In genomic region chr1:10640079-10640578, GRCh38 we compare ENCODE assay signal across 12 cellular contexts.
A peak's percentile ranks its signal among the peaks of the same experiment; 100 is the strongest.
DNase-seq lines count a peak whose midpoint lies in the region; ATAC-seq and TF ChIP-seq lines count a peak whose summit lies in the region.
"Had no signal": no experiment of that assay in that cellular context is flagged by ENCODE, and none has a peak within 500 bp of the region (broad histone marks: within the 10 kb centered on the region; RNA-seq: fewer than 3 reads in every experiment).

No MANE protein-coding gene starts in this region.

- POLR2A ChIA-PET in Panc1 (lab: Charles Lee), result no interaction called here
- POLR2A ChIA-PET in activated CD4-positive, alpha-beta memory T cell treated with anti-CD3 and anti-CD28 coated beads for 36 hours (lab: Charles Lee), result no interaction called here

- H3K36me3 ChIP-seq in Panc1 (ENCODE audit: control insufficient read depth, insufficient read depth, low read length), result no peaks in the 10 kb centered on the region

- peaks cover 8% of the 10 kb centered on the region for H3K4me1 ChIP-seq in Panc1 (ENCODE audit: control insufficient read depth, insufficient read depth, low read length)

- peak; percentile 47 to 76 for DNase-seq in NCI-H524 (lab: John Stamatoyannopoulos, UW)
- no peak for DNase-seq in NCI-H524 treated with DMSO at 0.1 percent for 48 hours (lab: John Stamatoyannopoulos, UW)
- no peak for DNase-seq in Panc1 (ENCODE audit: low read depth, low spot score)
- peak in 26 of 51 donors; percentile 5 to 62 (median 28) for DNase-seq in hypothalamus (lab: John Stamatoyannopoulos, UW)
- no peak for DNase-seq in effector CD4-positive, alpha-beta T cell
- no peak for DNase-seq in activated CD4-positive, alpha-beta memory T cell treated with anti-CD3 and anti-CD28 coated beads for 36 hours
- no peak for DNase-seq in NOMO-1 (lab: John Stamatoyannopoulos, UW; ENCODE audit: unreplicated experiment in 2 of 2)
- no peak for DNase-seq in RPMI8226
- DNase-seq: activated CD4-positive, alpha-beta T cell treated with anti-CD3 and anti-CD28 coated beads, Interleukin-2, amount 50 U/mL, for 48 hours; activated naive CD8-positive, alpha-beta T cell treated with anti-CD3 and anti-CD28 coated beads, Interleukin-2, amount 10 ng/mL, durations not matched to agents 7 days and 5 days; hippocampal formation had no signal

- no peaks in the 10 kb centered on the region for H3K36me3 Mint-ChIP-seq in activated CD4-positive, alpha-beta memory T cell treated with anti-CD3 and anti-CD28 coated beads for 36 hours
- H3K36me3 Mint-ChIP-seq: activated naive CD8-positive, alpha-beta T cell treated with anti-CD3 and anti-CD28 coated beads, Interleukin-2, amount 10 ng/mL, durations not matched to agents 7 days and 5 days had no signal

- no peaks in the 10 kb centered on the region for H3K9me3 Mint-ChIP-seq in activated CD4-positive, alpha-beta memory T cell treated with anti-CD3 and anti-CD28 coated beads for 36 hours
- H3K9me3 Mint-ChIP-seq: activated naive CD8-positive, alpha-beta T cell treated with anti-CD3 and anti-CD28 coated beads, Interleukin-2, amount 10 ng/mL, durations not matched to agents 7 days and 5 days; stimulated activated effector memory CD8-positive, alpha-beta T cell treated with anti-CD3 and anti-CD28 coated beads, Interleukin-12 subunit alpha, Interleukin-12 subunit beta, amount 100 ng/mL, for 72 hours had no signal

- BruUV-seq in Panc1 (replicated peaks; lab: Mats Ljungman, UMichigan), result no TSS peak

- no peaks in the 10 kb centered on the region for H3K9me3 ChIP-seq in Panc1 (ENCODE audit: control insufficient read depth, insufficient read depth, low read depth, low read length)

- no peak overlapping the region for H3K27ac ChIP-seq in Panc1 (ENCODE audit: low read length)

- H3K27me3 Mint-ChIP-seq in activated CD4-positive, alpha-beta memory T cell treated with anti-CD3 and anti-CD28 coated beads for 36 hours, result no peaks in the 10 kb centered on the region

- H3K27ac Mint-ChIP-seq in activated CD4-positive, alpha-beta memory T cell treated with anti-CD3 and anti-CD28 coated beads for 36 hours, result no peak overlapping the region
- H3K27ac Mint-ChIP-seq: activated naive CD8-positive, alpha-beta T cell treated with anti-CD3 and anti-CD28 coated beads, Interleukin-2, amount 10 ng/mL, durations not matched to agents 7 days and 5 days had no signal

- no peak for TF ChIP-seq CTCF in Panc1 (IDR thresholded peaks at IDR 0.05)

- H3K4me1 Mint-ChIP-seq in activated CD4-positive, alpha-beta memory T cell treated with anti-CD3 and anti-CD28 coated beads for 36 hours (ENCODE audit: low read depth), result peaks cover 4% of the 10 kb centered on the region
- H3K4me1 Mint-ChIP-seq: activated naive CD8-positive, alpha-beta T cell treated with anti-CD3 and anti-CD28 coated beads, Interleukin-2, amount 10 ng/mL, durations not matched to agents 7 days and 5 days; stimulated activated effector memory CD8-positive, alpha-beta T cell treated with anti-CD3 and anti-CD28 coated beads, Interleukin-12 subunit alpha, Interleukin-12 subunit beta, amount 100 ng/mL, for 72 hours had no signal

- intact Hi-C loops in Panc1 (cut with micrococcal nuclease; ENCODE audit: unreplicated experiment), result no loop called here
- intact Hi-C loops in activated CD4-positive, alpha-beta memory T cell treated with anti-CD3 and anti-CD28 coated beads for 36 hours (cut with micrococcal nuclease), result no loop called here

- in situ Hi-C loops in Panc1 (cut with HindIII; ENCODE audit: low pct_unique_long_range_greater_than_20kb, low sequenced_read_pairs), result no loop called here

- H3K4me3 ChIP-seq in Panc1 (ENCODE audit: low read depth in 2 of 2, low read length in 2 of 2), result no peak overlapping the region

- no peak overlapping the region for H3K4me3 Mint-ChIP-seq in activated CD4-positive, alpha-beta memory T cell treated with anti-CD3 and anti-CD28 coated beads for 36 hours
- H3K4me3 Mint-ChIP-seq: activated naive CD8-positive, alpha-beta T cell treated with anti-CD3 and anti-CD28 coated beads, Interleukin-2, amount 10 ng/mL, durations not matched to agents 7 days and 5 days; stimulated activated effector memory CD8-positive, alpha-beta T cell treated with anti-CD3 and anti-CD28 coated beads, Interleukin-12 subunit alpha, Interleukin-12 subunit beta, amount 100 ng/mL, for 72 hours had no signal

- ATAC-seq in Panc1, result 0 out of 2 replicates have a peak, but pooled peaks have one; percentile 4
- ATAC-seq: stimulated activated effector memory CD8-positive, alpha-beta T cell treated with anti-CD3 and anti-CD28 coated beads, Interleukin-12 subunit alpha, Interleukin-12 subunit beta, amount 100 ng/mL, for 72 hours had no signal

- H3K27me3 ChIP-seq in Panc1 (ENCODE audit: control insufficient read depth, insufficient read depth, low read length), result no peaks in the 10 kb centered on the region

- CTCF ChIA-PET in Panc1 (lab: Charles Lee), result no interaction called here
- CTCF ChIA-PET in activated CD4-positive, alpha-beta memory T cell treated with anti-CD3 and anti-CD28 coated beads for 36 hours (lab: Charles Lee), result interaction anchor here (0.6 kb wide), 1 partner anchor 40 kb away, joined by 3 read pairs; no protein-coding TSS in a partner anchor

Comparison
In these comparisons a context has a peak if more than half of its experiments do, and no peak if none do; other contexts are left out.
1. DNase-seq: peak in NCI-H524 (2 of 2) and hypothalamus (26 of 51); none in NCI-H524 treated with DMSO at 0.1 percent for 48 hours (single experiment), Panc1 (single experiment), effector CD4-positive, alpha-beta T cell (single experiment), activated CD4-positive, alpha-beta memory T cell treated with anti-CD3 and anti-CD28 coated beads for 36 hours (single experiment), NOMO-1 (0 of 2) and RPMI8226 (single experiment).